33 cellular contexts compared by ENCODE assay signal in the genomic region with DNA sequence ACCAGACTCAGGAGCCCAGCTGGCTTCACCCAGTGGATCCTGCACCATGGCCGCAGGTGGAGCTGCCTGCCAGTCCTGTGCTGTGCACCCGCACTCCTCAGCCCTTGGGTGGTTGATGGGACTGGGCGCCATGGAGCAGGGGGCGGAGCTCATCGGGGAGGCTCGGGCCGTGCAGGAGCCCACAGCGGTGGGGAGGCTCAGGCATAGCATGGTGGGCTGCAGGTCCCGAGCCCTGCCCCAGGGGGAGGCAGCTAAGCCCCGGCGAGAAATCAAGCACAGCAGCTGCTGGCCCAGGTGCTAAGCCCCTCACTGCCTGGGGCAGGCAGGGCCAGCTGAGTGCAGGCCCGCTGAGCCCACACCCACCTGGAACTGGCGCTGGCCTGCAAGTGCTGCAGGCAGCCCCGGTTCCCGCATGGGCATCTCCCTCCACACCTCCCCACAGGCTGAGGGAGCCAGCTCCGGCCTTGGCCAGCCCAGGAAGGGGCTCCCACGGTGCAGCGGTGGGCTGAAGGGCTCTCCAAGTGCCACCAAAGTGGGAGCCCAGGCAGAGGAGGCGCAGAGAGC.
DNase-seq lines count a peak whose midpoint lies in the region; ATAC-seq, FAIRE-seq and TF ChIP-seq lines count a peak whose summit lies in the region.
"Had no signal": no experiment of that assay in that cellular context is flagged by ENCODE, and none has a peak within 500 bp of the region (broad histone marks: within the 10 kb centered on the region; RNA-seq: fewer than 3 reads in every experiment).

No MANE protein-coding gene starts in this region.

- no peak for FAIRE-seq in kidney (lab: Jason Lieb, UNC)
- FAIRE-seq: A204.1, A549, D721Med had no signal

- no peak for TF ChIP-seq POLR2A in GM18505 (IDR thresholded peaks at IDR 0.05; ENCODE audit: borderline replicate concordance, extremely low read depth, insufficient read depth, insufficient read length)

- peak; percentile 88 for DNase-seq in chondrocyte (ENCODE audit: low spot score)
- DNase-seq in kidney, result peak; percentile 69
- DNase-seq: 8988T; ACHN; AML-193; BE2C; C1 segment of cervical spinal cord; Caco-2; Calu3; CD4-positive, alpha-beta T cell; CD4-positive, CD25-positive, alpha-beta regulatory T cell; CD8-positive, alpha-beta memory T cell; CD8-positive, alpha-beta T cell; COR-L47; DMS 273 treated with DMSO at 0.1 percent for 48 hours; DMS153; DMS53; DMS79; DMS79 treated with DMSO at 0.1 percent for 48 hours; DND-41; EL had no signal

- no peak overlapping the region for H3K4me3 ChIP-seq in kidney (ENCODE audit: low read length in 2 of 2)
- H3K4me3 ChIP-seq: A549; BLaER1; BLaER1 treated with 17β-estradiol and CSF1 and Interleukin-3, amounts not matched to agents 10 nM and 100 nM had no signal

- no peak for TF ChIP-seq CTCF in chondrocyte (IDR thresholded peaks at IDR 0.05)
- no peak for TF ChIP-seq CTCF in kidney (IDR thresholded peaks at IDR 0.05; ENCODE audit: borderline replicate concordance, extremely low read depth, insufficient read depth)

- ATAC-seq in GM18505 (IDR thresholded peaks at IDR 0.05; ENCODE audit: unreplicated experiment) (no peak), HG02588 (IDR thresholded peaks at IDR 0.05; ENCODE audit: unreplicated experiment) (no peak)
- ATAC-seq: A549; CD8-positive, alpha-beta T cell had no signal

- H3K27me3 Mint-ChIP-seq in chondrocyte (ENCODE audit: low read depth), result no peaks in the 10 kb centered on the region
- H3K27me3 Mint-ChIP-seq: B cell; CD4-positive, alpha-beta memory T cell; CD4-positive, alpha-beta T cell; CD4-positive, CD25-positive, alpha-beta regulatory T cell had no signal

- intact Hi-C loops in kidney (cut with DNase I), result no loop called here

- peaks cover 8% of the 10 kb centered on the region for H3K9me3 Mint-ChIP-seq in chondrocyte (ENCODE audit: low read depth)
- H3K9me3 Mint-ChIP-seq: CD4-positive, alpha-beta memory T cell; CD4-positive, alpha-beta T cell; CD8-positive, alpha-beta memory T cell; CD8-positive, alpha-beta T cell had no signal

- H3K9ac ChIP-seq in kidney (ENCODE audit: low read length in 2 of 2), result no peak overlapping the region
- H3K9ac ChIP-seq: BLaER1; BLaER1 treated with 17β-estradiol and CSF1 and Interleukin-3, amounts not matched to agents 10 nM and 100 nM had no signal

- H3K4me1 Mint-ChIP-seq in chondrocyte (ENCODE audit: low read depth), result peaks cover 13% of the 10 kb centered on the region
- H3K4me1 Mint-ChIP-seq: B cell; CD14-positive monocyte; CD4-positive, alpha-beta memory T cell; CD4-positive, CD25-positive, alpha-beta regulatory T cell; CD8-positive, alpha-beta memory T cell had no signal

- no peak overlapping the region for H3K27ac ChIP-seq in kidney (ENCODE audit: low read depth in 2 of 2, low read length in 2 of 2)
- H3K27ac ChIP-seq: 22Rv1; A549; BLaER1; BLaER1 treated with 17β-estradiol and CSF1 and Interleukin-3, amounts not matched to agents 10 nM and 100 nM; C4-2B had no signal

- H3K27ac Mint-ChIP-seq in chondrocyte (ENCODE audit: unreplicated experiment), result no peak overlapping the region
- H3K27ac Mint-ChIP-seq: B cell; CD14-positive monocyte; CD4-positive, alpha-beta memory T cell; CD4-positive, alpha-beta T cell; CD4-positive, CD25-positive, alpha-beta regulatory T cell; CD8-positive, alpha-beta memory T cell; CD8-positive, alpha-beta T cell had no signal

- no peaks in the 10 kb centered on the region for H3K36me3 Mint-ChIP-seq in chondrocyte (ENCODE audit: low read depth)
- H3K36me3 Mint-ChIP-seq: CD14-positive monocyte; CD4-positive, alpha-beta memory T cell; CD4-positive, CD25-positive, alpha-beta regulatory T cell; CD8-positive, alpha-beta memory T cell; CD8-positive, alpha-beta T cell had no signal

- H3K4me3 Mint-ChIP-seq in chondrocyte (ENCODE audit: unreplicated experiment), result no peak overlapping the region
- H3K4me3 Mint-ChIP-seq: B cell; CD14-positive monocyte; CD4-positive, alpha-beta T cell; CD4-positive, CD25-positive, alpha-beta regulatory T cell; CD8-positive, alpha-beta memory T cell; CD8-positive, alpha-beta T cell had no signal

- no peaks in the 10 kb centered on the region for H3K36me3 ChIP-seq in kidney (ENCODE audit: control insufficient read depth in 1 of 2, insufficient read depth in 2 of 2, low read length in 2 of 2)
- H3K36me3 ChIP-seq: BE2C; BLaER1; BLaER1 treated with 17β-estradiol and CSF1 and Interleukin-3, amounts not matched to agents 10 nM and 100 nM had no signal

- no peaks in the 10 kb centered on the region for H3K9me3 ChIP-seq in kidney (ENCODE audit: control insufficient read depth in 1 of 2, low read length in 2 of 2)
- H3K9me3 ChIP-seq: A549, BE2C, Caco-2 had no signal

- H3K4me1 ChIP-seq in kidney (ENCODE audit: control insufficient read depth in 1 of 2, insufficient read depth in 1 of 2, low read depth in 1 of 2, low read length in 2 of 2), result no peaks in the 10 kb centered on the region
- H3K4me1 ChIP-seq: A549; BE2C; BLaER1; BLaER1 treated with 17β-estradiol and CSF1 and Interleukin-3, amounts not matched to agents 10 nM and 100 nM; Caco-2 had no signal
